In the genomic region with DNA sequence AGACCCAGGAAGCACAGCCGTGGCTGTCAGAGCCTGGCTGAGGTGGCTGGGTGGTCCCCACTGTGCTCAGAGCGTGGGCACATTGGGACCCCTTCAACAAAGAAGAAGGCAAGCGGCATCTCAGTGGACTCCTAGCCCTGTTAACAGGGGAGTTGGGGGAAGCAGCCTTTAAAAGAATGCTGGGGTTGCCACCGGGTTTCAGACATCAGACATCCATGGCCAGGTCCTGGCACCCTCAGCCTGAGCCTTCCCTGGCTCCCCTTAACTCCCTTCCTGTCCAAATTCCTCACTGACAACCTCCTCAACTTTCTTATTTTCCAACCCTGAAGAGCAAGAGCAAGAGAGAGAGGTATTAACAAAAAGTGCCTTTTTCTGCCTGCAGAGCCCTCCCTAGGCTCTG, we compare ENCODE assay signal across 24 cellular contexts. TPM values are rescaled to one million over a fixed set of nuclear protein-coding genes. Genes with fewer than 3 reads are reported as not detected.
"Had no signal": no experiment of that assay in that cellular context is flagged by ENCODE, and none has a peak within 500 bp of the region (broad histone marks: within the 10 kb centered on the region; RNA-seq: fewer than 3 reads in every experiment).

No MANE protein-coding gene starts in this region.

- H3K4me3 Mint-ChIP-seq: IgD-negative memory B cell had no signal

- H3K9me3 Mint-ChIP-seq: IgD-negative memory B cell had no signal

- H3K4me1 ChIP-seq: SJSA1 had no signal

- DNase-seq: Kasumi-1, MM.1S, NCI-H1092 treated with DMSO at 0.1 percent for 48 hours, NCI-H1417, NCI-H1436 treated with DMSO at 0.1 percent for 48 hours, NCI-H1694, NCI-H187 treated with DMSO at 0.1 percent for 48 hours, NCI-H2029 treated with DMSO at 0.1 percent for 48 hours, NCI-H2171 treated with DMSO at 0.1 percent for 48 hours, NCI-H446, NCI-H510A, NCI-H524 treated with DMSO at 0.1 percent for 48 hours, NCI-H69, NCI-H774, Right ventricle myocardium superior, RPMI8226, SIG-M5 had no signal

- H3K4me2 ChIP-seq: KMS-11 had no signal

- H3K36me3 ChIP-seq: SJSA1 had no signal

- H3K27ac Mint-ChIP-seq: IgD-negative memory B cell had no signal

- H3K36me3 Mint-ChIP-seq: IgD-negative memory B cell had no signal

- H3K4me3 ChIP-seq: K562, SJSA1, SK-N-MC had no signal

- H3K9me3 ChIP-seq: SJSA1 had no signal

- H3K27ac ChIP-seq: HL-60, KMS-11, SJSA1, SK-N-MC had no signal

- H3K4me1 Mint-ChIP-seq: IgD-negative memory B cell had no signal

RNA-seq across cellular contexts. Expression of gene SLC35G4, which starts 54.9 kb away (rescaled TPM):
- total RNA-seq: K562, M059J, Right ventricle myocardium superior, SJSA1 had no signal
